Comparison of ENCODE assay signal across 2 cellular contexts in the genomic region with DNA sequence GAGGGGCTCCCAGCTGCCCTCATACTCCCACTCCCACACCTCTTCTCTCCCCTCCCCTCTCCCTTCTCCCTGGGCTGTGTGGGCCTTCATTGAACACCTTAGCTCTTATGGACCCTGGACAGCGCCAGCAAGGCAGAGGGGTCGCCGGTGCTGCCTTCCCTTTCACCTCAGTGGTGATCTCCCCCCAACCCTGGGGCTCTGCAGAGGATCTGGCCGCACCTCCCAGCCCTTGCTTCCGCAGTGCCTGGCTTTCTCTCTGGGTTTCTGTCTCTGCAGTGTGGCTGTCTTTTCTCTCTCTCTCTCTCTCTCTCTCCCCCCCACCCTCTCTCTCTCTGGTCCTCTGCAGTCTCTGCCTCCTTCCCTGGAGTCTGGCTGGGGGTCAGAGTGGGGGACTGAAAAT.
TF ChIP-seq lines count a peak whose summit lies in the region.

No MANE protein-coding gene starts in this region.

TF ChIP-seq in A549, 52 proteins besides CTCF, POLR2A, EP300 and RAD21:
- TF ChIP-seq, protein P1, sequence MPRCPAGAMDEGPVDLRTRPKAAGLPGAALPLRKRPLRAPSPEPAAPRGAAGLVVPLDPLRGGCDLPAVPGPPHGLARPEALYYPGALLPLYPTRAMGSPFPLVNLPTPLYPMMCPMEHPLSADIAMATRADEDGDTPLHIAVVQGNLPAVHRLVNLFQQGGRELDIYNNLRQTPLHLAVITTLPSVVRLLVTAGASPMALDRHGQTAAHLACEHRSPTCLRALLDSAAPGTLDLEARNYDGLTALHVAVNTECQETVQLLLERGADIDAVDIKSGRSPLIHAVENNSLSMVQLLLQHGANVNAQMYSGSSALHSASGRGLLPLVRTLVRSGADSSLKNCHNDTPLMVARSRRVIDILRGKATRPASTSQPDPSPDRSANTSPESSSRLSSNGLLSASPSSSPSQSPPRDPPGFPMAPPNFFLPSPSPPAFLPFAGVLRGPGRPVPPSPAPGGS (IDR thresholded peaks at IDR 0.05), result no peak
- TF ChIP-seq, protein P2, sequence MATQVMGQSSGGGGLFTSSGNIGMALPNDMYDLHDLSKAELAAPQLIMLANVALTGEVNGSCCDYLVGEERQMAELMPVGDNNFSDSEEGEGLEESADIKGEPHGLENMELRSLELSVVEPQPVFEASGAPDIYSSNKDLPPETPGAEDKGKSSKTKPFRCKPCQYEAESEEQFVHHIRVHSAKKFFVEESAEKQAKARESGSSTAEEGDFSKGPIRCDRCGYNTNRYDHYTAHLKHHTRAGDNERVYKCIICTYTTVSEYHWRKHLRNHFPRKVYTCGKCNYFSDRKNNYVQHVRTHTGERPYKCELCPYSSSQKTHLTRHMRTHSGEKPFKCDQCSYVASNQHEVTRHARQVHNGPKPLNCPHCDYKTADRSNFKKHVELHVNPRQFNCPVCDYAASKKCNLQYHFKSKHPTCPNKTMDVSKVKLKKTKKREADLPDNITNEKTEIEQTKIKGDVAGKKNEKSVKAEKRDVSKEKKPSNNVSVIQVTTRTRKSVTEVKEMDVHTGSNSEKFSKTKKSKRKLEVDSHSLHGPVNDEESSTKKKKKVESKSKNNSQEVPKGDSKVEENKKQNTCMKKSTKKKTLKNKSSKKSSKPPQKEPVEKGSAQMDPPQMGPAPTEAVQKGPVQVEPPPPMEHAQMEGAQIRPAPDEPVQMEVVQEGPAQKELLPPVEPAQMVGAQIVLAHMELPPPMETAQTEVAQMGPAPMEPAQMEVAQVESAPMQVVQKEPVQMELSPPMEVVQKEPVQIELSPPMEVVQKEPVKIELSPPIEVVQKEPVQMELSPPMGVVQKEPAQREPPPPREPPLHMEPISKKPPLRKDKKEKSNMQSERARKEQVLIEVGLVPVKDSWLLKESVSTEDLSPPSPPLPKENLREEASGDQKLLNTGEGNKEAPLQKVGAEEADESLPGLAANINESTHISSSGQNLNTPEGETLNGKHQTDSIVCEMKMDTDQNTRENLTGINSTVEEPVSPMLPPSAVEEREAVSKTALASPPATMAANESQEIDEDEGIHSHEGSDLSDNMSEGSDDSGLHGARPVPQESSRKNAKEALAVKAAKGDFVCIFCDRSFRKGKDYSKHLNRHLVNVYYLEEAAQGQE (IDR thresholded peaks at IDR 0.05), result peak; percentile 54; the same call in 1 of the 2 replicates

TF ChIP-seq in IMR-90, 13 proteins besides CTCF, POLR2A, EP300 and RAD21:
- TF ChIP-seq MXI1 (IDR thresholded peaks at IDR 0.05; ENCODE audit: borderline replicate concordance, low read depth, low read length), result no peak
- TF ChIP-seq FOS (IDR thresholded peaks at IDR 0.05; ENCODE audit: low read depth, low read length), result no peak
- no peak for TF ChIP-seq MAFK (IDR thresholded peaks at IDR 0.05; ENCODE audit: low read depth, low read length)
- no peak for TF ChIP-seq SMC3 (IDR thresholded peaks at IDR 0.05; ENCODE audit: low read depth, low read length)
- no peak for TF ChIP-seq RFX5 (IDR thresholded peaks at IDR 0.05; ENCODE audit: low read depth, low read length)
- TF ChIP-seq, protein P3, sequence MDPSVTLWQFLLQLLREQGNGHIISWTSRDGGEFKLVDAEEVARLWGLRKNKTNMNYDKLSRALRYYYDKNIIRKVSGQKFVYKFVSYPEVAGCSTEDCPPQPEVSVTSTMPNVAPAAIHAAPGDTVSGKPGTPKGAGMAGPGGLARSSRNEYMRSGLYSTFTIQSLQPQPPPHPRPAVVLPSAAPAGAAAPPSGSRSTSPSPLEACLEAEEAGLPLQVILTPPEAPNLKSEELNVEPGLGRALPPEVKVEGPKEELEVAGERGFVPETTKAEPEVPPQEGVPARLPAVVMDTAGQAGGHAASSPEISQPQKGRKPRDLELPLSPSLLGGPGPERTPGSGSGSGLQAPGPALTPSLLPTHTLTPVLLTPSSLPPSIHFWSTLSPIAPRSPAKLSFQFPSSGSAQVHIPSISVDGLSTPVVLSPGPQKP (IDR thresholded peaks at IDR 0.05; ENCODE audit: borderline replicate concordance, low read depth, low read length), result no peak
- TF ChIP-seq CEBPB (IDR thresholded peaks at IDR 0.05; ENCODE audit: low read depth, low read length), result no peak
- no peak for TF ChIP-seq MAZ (IDR thresholded peaks at IDR 0.05; ENCODE audit: borderline replicate concordance, low read depth, low read length)
- no peak for TF ChIP-seq CHD1 (IDR thresholded peaks at IDR 0.05; ENCODE audit: low read depth, low read length)
- TF ChIP-seq, protein P4, sequence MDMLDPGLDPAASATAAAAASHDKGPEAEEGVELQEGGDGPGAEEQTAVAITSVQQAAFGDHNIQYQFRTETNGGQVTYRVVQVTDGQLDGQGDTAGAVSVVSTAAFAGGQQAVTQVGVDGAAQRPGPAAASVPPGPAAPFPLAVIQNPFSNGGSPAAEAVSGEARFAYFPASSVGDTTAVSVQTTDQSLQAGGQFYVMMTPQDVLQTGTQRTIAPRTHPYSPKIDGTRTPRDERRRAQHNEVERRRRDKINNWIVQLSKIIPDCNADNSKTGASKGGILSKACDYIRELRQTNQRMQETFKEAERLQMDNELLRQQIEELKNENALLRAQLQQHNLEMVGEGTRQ (IDR thresholded peaks at IDR 0.05; ENCODE audit: low read depth, low read length), result no peak
- TF ChIP-seq NFE2L2 (IDR thresholded peaks at IDR 0.05; ENCODE audit: low read depth, low read length), result no peak
- TF ChIP-seq RCOR1 (IDR thresholded peaks at IDR 0.05; ENCODE audit: insufficient replicate concordance, low read length), result no peak
- TF ChIP-seq BHLHE40 (IDR thresholded peaks at IDR 0.05; ENCODE audit: low read depth, low read length), result no peak
TF ChIP-seq in IMR-90: peak in this region for 0.
